ENCODE assay signal across 13 cellular contexts in the genomic region with DNA sequence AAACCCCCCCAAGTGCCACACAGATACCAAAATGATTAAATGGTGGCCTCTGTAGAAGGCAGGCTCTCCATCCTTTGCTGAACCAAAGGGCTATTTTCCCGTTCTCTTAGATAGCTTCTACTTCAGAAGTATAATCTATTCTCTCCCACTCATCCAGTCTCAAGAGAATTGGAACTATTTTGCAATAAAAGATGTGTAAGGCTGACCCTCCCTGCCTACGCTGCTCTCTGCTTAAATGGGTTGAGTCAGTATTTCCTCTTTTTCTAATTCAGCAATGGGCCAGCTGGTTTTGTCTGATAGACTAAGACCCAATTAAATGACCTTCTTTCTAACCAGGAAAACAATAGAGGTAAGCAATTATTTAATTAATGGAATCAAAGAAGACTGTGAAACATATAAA.
A peak's percentile ranks its signal among the peaks of the same experiment; 100 is the strongest.
DNase-seq lines count a peak whose midpoint lies in the region; ATAC-seq and TF ChIP-seq lines count a peak whose summit lies in the region.
"Had no signal": no experiment of that assay in that cellular context is flagged by ENCODE, and none has a peak within 500 bp of the region (broad histone marks: within the 10 kb centered on the region; RNA-seq: fewer than 3 reads in every experiment).

No MANE protein-coding gene starts in this region.

- no peaks in the 10 kb centered on the region for H3K36me3 ChIP-seq in spleen

- peak; percentile 94 for ATAC-seq in Right ventricle myocardium superior (ENCODE audit: poor library complexity)
- no peak for ATAC-seq in GM18868 (IDR thresholded peaks at IDR 0.05; ENCODE audit: unreplicated experiment)

- H3K4me1 ChIP-seq in spleen: peaks cover 0 to 44% (median 13%) of the 10 kb centered on the region in 6 donors

- DNase-seq in GM04504 (ENCODE audit: low read depth) (peak; percentile 51), SKM-1 (lab: John Stamatoyannopoulos, UW; ENCODE audit: unreplicated experiment) (peak; percentile 29), Right ventricle myocardium superior (no peak), spleen (no peak), NCI-H1694 treated with DMSO at 0.1 percent for 48 hours (lab: John Stamatoyannopoulos, UW) (no peak), GM19238 (ENCODE audit: insufficient read length, low spot score) (no peak), 8988T (no peak)
- DNase-seq: activated CD4-positive, alpha-beta T cell treated with anti-CD3 and anti-CD28 coated beads for 48 hours; activated gamma-delta T cell treated with Interleukin-2 at 50 U/mL for 16 hours; cortex of kidney; hippocampal formation; NCI-H524 had no signal

- 44 to 54% (median 46%) methylated on average over 2 of the region's 2 CpGs for WGBS in spleen, 5 donors

- intact Hi-C loops in Right ventricle myocardium superior (cut with DNase I): no loop called here
- intact Hi-C loops in spleen (cut with DNase I; ENCODE audit: low total_unique reads): no loop called here

- H3K9me3 ChIP-seq in spleen: no peaks in the 10 kb centered on the region

- no peaks in the 10 kb centered on the region for H3K27me3 ChIP-seq in spleen (replicated peaks in 1 of 7)

- no peak overlapping the region for H3K4me3 ChIP-seq in spleen

- H3K27ac ChIP-seq in spleen: peak overlapping the region in 5 of 8 donors; percentile 16 to 67 (median 55)

- TF ChIP-seq POLR2A in spleen (IDR thresholded peaks at IDR 0.05): no peak

- no peak for TF ChIP-seq CTCF in spleen (IDR thresholded peaks at IDR 0.05 in 8 of 11, conservative IDR thresholded peaks at IDR 0.05 in 3 of 11)

Comparison
In these comparisons a context has a peak if more than half of its experiments do, and no peak if none do; other contexts are left out.
1. DNase-seq: peak in GM04504 (single experiment) and SKM-1 (single experiment); none in Right ventricle myocardium superior (single experiment), spleen (single experiment), NCI-H1694 treated with DMSO at 0.1 percent for 48 hours (single experiment), GM19238 (single experiment) and 8988T (single experiment).